In the genomic region with DNA sequence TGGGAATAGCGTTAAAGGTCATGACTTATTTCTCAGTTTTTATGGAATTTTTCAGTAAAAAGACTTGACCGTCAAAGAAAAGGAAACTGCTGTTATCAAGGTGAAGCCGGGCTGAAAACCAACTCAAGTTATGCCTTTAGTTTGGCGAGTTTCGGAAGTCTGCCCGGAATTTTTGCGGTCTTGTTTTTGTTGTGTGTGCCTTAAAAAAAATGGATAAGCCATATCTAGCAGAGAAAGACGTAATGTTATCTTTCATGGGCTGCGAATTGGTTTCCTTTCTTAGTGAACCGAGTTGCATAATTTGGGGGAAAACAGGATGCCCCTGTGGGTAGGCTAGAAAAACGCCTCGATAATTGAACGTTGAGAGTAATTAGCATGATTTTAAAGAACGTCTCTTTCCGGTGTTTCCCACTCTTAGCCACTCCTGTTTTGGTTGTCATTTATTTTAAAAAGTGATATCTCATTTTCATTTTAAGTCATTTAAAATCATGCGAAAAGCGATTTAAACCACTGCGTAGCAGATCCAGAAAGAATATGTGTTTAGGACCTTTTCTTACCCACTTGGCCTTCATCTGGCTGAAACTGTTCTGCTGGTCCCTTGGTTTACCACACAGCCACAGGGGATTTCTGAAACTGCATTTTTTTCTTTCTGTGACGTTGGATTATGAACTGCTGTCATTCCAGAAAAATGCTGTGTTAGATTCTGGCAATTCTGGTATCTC, we compare ENCODE assay signal across 8 cellular contexts. TPM values are rescaled to one million over a fixed set of nuclear protein-coding genes. Genes with fewer than 3 reads are reported as not detected.
DNase-seq lines count a peak whose midpoint lies in the region; ATAC-seq and TF ChIP-seq lines count a peak whose summit lies in the region.

No MANE protein-coding gene starts in this region.

- ATAC-seq in DND-41 (ENCODE audit: insufficient read depth, low read depth) (peak; percentile 17), GM21723 (IDR thresholded peaks at IDR 0.05; ENCODE audit: unreplicated experiment) (peak; percentile 35)

- no peaks in the 10 kb centered on the region for H3K9me3 ChIP-seq in DND-41 (ENCODE audit: insufficient read depth, low read length, severe bottlenecking)
- H3K9me3 ChIP-seq in skeletal muscle satellite cell (replicated peaks; ENCODE audit: low read length): no peaks in the 10 kb centered on the region

- TF ChIP-seq CTCF in DND-41 (IDR thresholded peaks at IDR 0.05; ENCODE audit: borderline replicate concordance, extremely low read depth, low read length, poor library complexity, severe bottlenecking): no peak

- H3K27ac ChIP-seq in DND-41 (ENCODE audit: low read length): peak overlapping the region; percentile 74

- H3K4me2 ChIP-seq in DND-41 (ENCODE audit: insufficient read depth, low read length) (peak overlapping the region; percentile 61), skeletal muscle satellite cell (ENCODE audit: low read length) (peak overlapping the region; percentile 86)

- H3K27me3 ChIP-seq in DND-41 (ENCODE audit: insufficient read depth, low read length, poor library complexity) (no peaks in the 10 kb centered on the region), skeletal muscle satellite cell (ENCODE audit: control insufficient read depth, insufficient read depth, low read length) (no peaks in the 10 kb centered on the region)

- H3K4me3 ChIP-seq in DND-41 (ENCODE audit: low read depth in 1 of 2, low read length in 2 of 2): peak overlapping the region; percentile 89 to 97
- H3K4me3 ChIP-seq in skeletal muscle satellite cell (ENCODE audit: low read length): peak overlapping the region; percentile 82

- H3K79me2 ChIP-seq in DND-41 (ENCODE audit: insufficient read depth, low read length): peaks cover 22% of the 10 kb centered on the region

- H3K4me1 ChIP-seq in DND-41 (ENCODE audit: insufficient read depth, low read length) (peaks cover 23% of the 10 kb centered on the region), skeletal muscle satellite cell (ENCODE audit: control insufficient read depth, insufficient read depth, low read length) (peaks cover 45% of the 10 kb centered on the region)

- H3K36me3 ChIP-seq in DND-41 (ENCODE audit: insufficient read depth, low read length): peaks cover 39% of the 10 kb centered on the region
- peaks cover 59% of the 10 kb centered on the region for H3K36me3 ChIP-seq in skeletal muscle satellite cell (ENCODE audit: insufficient read depth, low read length)

- H3K9ac ChIP-seq in DND-41 (ENCODE audit: low read depth, low read length) (peak overlapping the region; percentile 83), skeletal muscle satellite cell (ENCODE audit: low read depth, low read length) (peak overlapping the region; percentile 99)

- DNase-seq in DND-41: peak; percentile 33
- DNase-seq in NOMO-1 treated with DMSO at 0.1 percent for 48 hours (lab: John Stamatoyannopoulos, UW; ENCODE audit: unreplicated experiment): peak; percentile 77
- peak; percentile 17 for DNase-seq in activated effector memory CD4-positive, alpha-beta T cell treated with Interleukin-2 at 50 U/mL for 16 hours
- DNase-seq in glomerular endothelial cell (ENCODE audit: extremely low read depth, low read depth, low spot score): peak; percentile 50
- DNase-seq in NCI-H187 treated with DMSO at 0.1 percent for 48 hours (lab: John Stamatoyannopoulos, UW): no peak
- no peak for DNase-seq in NCI-H1092 (lab: John Stamatoyannopoulos, UW)

- H2AFZ ChIP-seq in DND-41 (ENCODE audit: low read depth, low read length): peak overlapping the region; percentile 36

- H4K20me1 ChIP-seq in DND-41 (ENCODE audit: insufficient read depth, low read length): no peaks in the 10 kb centered on the region

RNA-seq across cellular contexts. Expression of a gene that starts 1.2 kb away (rescaled TPM):
- 32.5 and 35.4 TPM in 2 replicates for total RNA-seq in glomerular endothelial cell
- total RNA-seq in skeletal muscle satellite cell (2012; rRNA removed): 19.8 and 38.0 TPM in 2 replicates

Comparison
In these comparisons a context has a peak if more than half of its experiments do, and no peak if none do; other contexts are left out.
1. DNase-seq: peak in DND-41 (single experiment), NOMO-1 treated with DMSO at 0.1 percent for 48 hours (single experiment), activated effector memory CD4-positive, alpha-beta T cell treated with Interleukin-2 at 50 U/mL for 16 hours (single experiment) and glomerular endothelial cell (single experiment); none in NCI-H187 treated with DMSO at 0.1 percent for 48 hours (single experiment) and NCI-H1092 (single experiment).